Comparison of ENCODE assay signal across 8 cellular contexts in genomic region chr18:46096651-46097300, GRCh38. TPM values are rescaled to one million over a fixed set of nuclear protein-coding genes. Genes with fewer than 3 reads are reported as not detected.
DNase-seq lines count a peak whose midpoint lies in the region; ATAC-seq and TF ChIP-seq lines count a peak whose summit lies in the region.

No MANE protein-coding gene starts in this region.

- peak overlapping the region; percentile 88; the same call in 1 of the 2 replicates for H3K27ac ChIP-seq in HEK293 (ENCODE audit: extremely low read depth, low read depth, low read length)
- peak overlapping the region; percentile 72 to 82 for H3K27ac ChIP-seq in ascending aorta
- H3K27ac ChIP-seq in layer of hippocampus (ENCODE audit: low read depth, low read length): peak overlapping the region; percentile 93
- peak overlapping the region; percentile 92 to 93 for H3K27ac ChIP-seq in testis

- H3K36me3 ChIP-seq in HEK293 (ENCODE audit: control insufficient read depth in 2 of 2, insufficient read depth in 1 of 2, low read length in 2 of 2) (peaks cover 30 to 41% of the 10 kb centered on the region in 2 experiments), ascending aorta (peaks cover 22 to 29% of the 10 kb centered on the region in 2 donors), testis (ENCODE audit: low read depth, missing control alignments) (no peaks in the 10 kb centered on the region)

- WGBS in testis, 2 donors: 20 to 31% methylated on average over 22 of the region's 22 CpGs

- H3K9me3 ChIP-seq in HEK293 (ENCODE audit: control insufficient read depth, insufficient read depth, low read depth, low read length) (no peaks in the 10 kb centered on the region), ascending aorta (no peaks in the 10 kb centered on the region), testis (no peaks in the 10 kb centered on the region)

- TF ChIP-seq POLR2A in testis (IDR thresholded peaks at IDR 0.05): no peak

- POLR2A ChIA-PET in HEK293 (lab: Yijun Ruan, JAX): interaction anchor here (0.7 to 1.7 kb wide), 4 partner anchors 11 to 23 kb away, joined by 3 read pairs; no protein-coding TSS in a partner anchor

- no peak for ATAC-seq in GM19397 (IDR thresholded peaks at IDR 0.05; ENCODE audit: unreplicated experiment)

- peak overlapping the region; percentile 76 for H3K4me3 ChIP-seq in AG09309 (ENCODE audit: control insufficient read depth, low read depth, low read length)
- peak overlapping the region; percentile 99 for H3K4me3 ChIP-seq in HEK293 (ENCODE audit: low read depth, low read length)
- H3K4me3 ChIP-seq in ascending aorta: peak overlapping the region; percentile 84 to 91
- peak overlapping the region; percentile 81 to 97 for H3K4me3 ChIP-seq in testis

- H3K27me3 ChIP-seq in ascending aorta: no peaks in the 10 kb centered on the region
- no peaks in the 10 kb centered on the region for H3K27me3 ChIP-seq in layer of hippocampus (ENCODE audit: control insufficient read depth, insufficient read depth, low read length)
- H3K27me3 ChIP-seq in testis: no peaks in the 10 kb centered on the region

- CTCF ChIA-PET in HEK293 (lab: Yijun Ruan, JAX): interaction anchor here (0.6 to 1.6 kb wide), 5 partner anchors 11 to 536 kb away, joined by 3 to 7 read pairs (median 3); a partner anchor contains a TSS

- H3K4me1 ChIP-seq in HEK293 (ENCODE audit: control insufficient read depth, insufficient read depth, low read length): peaks cover 7% of the 10 kb centered on the region; the same call in 1 of the 2 replicates
- peaks cover 3 to 22% of the 10 kb centered on the region in 2 donors for H3K4me1 ChIP-seq in ascending aorta
- H3K4me1 ChIP-seq in testis: peaks cover 20% of the 10 kb centered on the region

- intact Hi-C loops in ascending aorta (cut with DNase I): loop anchor here (5.0 kb wide), 1 partner anchor 76 kb away; a partner anchor contains a TSS
- intact Hi-C loops in testis (cut with DNase I; ENCODE audit: low total_unique reads): no loop called here

- no peak for TF ChIP-seq CTCF in AG09309 (IDR thresholded peaks at IDR 0.05; ENCODE audit: control insufficient read depth, insufficient read depth, low read depth, low read length, missing control alignments)
- TF ChIP-seq CTCF in HEK293 (tag by site-specific recombination; IDR thresholded peaks at IDR 0.05): no peak
- TF ChIP-seq CTCF in ascending aorta (IDR thresholded peaks at IDR 0.05): no peak
- TF ChIP-seq CTCF in testis (IDR thresholded peaks at IDR 0.05): no peak

- no peak for DNase-seq in AG09309 (ENCODE audit: low read depth)
- no peak for DNase-seq in ascending aorta (ENCODE audit: low spot score in 2 of 2)
- peak; percentile 50 for DNase-seq in testis
- no peak for DNase-seq in Ammon's horn (ENCODE audit: low spot score)
- DNase-seq in activated effector memory CD4-positive, alpha-beta T cell treated with anti-CD3 and anti-CD28 coated beads, Interleukin-2, amount 50 U/mL, for 16 hours: no peak

TF ChIP-seq in HEK293, 187 proteins besides CTCF, POLR2A, EP300 and RAD21 (continues in another document):
- no peak for TF ChIP-seq REPIN1 (tag by site-specific recombination; IDR thresholded peaks at IDR 0.05; ENCODE audit: low read depth)
- TF ChIP-seq ZNF416 (tag by site-specific recombination; IDR thresholded peaks at IDR 0.05): no peak
- no peak for TF ChIP-seq ZSCAN18 (tag by site-specific recombination; IDR thresholded peaks at IDR 0.05)
- TF ChIP-seq ZBTB6 (tag by site-specific recombination; IDR thresholded peaks at IDR 0.05): no peak
- no peak for TF ChIP-seq ZBTB1 (tag by site-specific recombination; IDR thresholded peaks at IDR 0.05)
- TF ChIP-seq ZNF76 (tag by site-specific recombination; IDR thresholded peaks at IDR 0.05; ENCODE audit: borderline replicate concordance, low read depth): peak; percentile 63; the same call in 1 of the 2 replicates
- TF ChIP-seq ZNF518A (tag by site-specific recombination; conservative IDR thresholded peaks at IDR 0.05; ENCODE audit: low read depth): no peak
- no peak for TF ChIP-seq HIC1 (tag by site-specific recombination; IDR thresholded peaks at IDR 0.05)
- TF ChIP-seq ZIC2 (tag by site-specific recombination; IDR thresholded peaks at IDR 0.05): no peak
- no peak for TF ChIP-seq GLIS2 (tag by site-specific recombination; IDR thresholded peaks at IDR 0.05)

RNA-seq across cellular contexts. Expression of gene ATP5F1A, which starts 1.3 kb away (rescaled TPM):
- total RNA-seq in ascending aorta (273 TPM), testis (100 to 1,000 TPM; 479 to 592 TPM)
- polyA plus RNA-seq in testis (ENCODE audit: insufficient read depth, low read depth, low replicate concordance): 430 TPM

RNA-seq across cellular contexts. Expression of gene HAUS1, which starts 7.4 kb away (rescaled TPM):
- total RNA-seq in ascending aorta (5.0 TPM), testis (10 to 100 TPM; 20.5 to 31.1 TPM)
- polyA plus RNA-seq in testis (ENCODE audit: insufficient read depth, low read depth, low replicate concordance): 25.0 TPM

RNA-seq across cellular contexts. Expression of gene PSTPIP2, which starts 24.7 kb away (rescaled TPM):
- 1.6 TPM for total RNA-seq in ascending aorta
- 1 to 10 TPM; 3.5 to 5.0 TPM for total RNA-seq in testis
- 2.5 TPM for polyA plus RNA-seq in testis (ENCODE audit: insufficient read depth, low read depth, low replicate concordance)
